In genomic region chr17:4560837-4561241, GRCh38 we compare ENCODE assay signal across 13 cellular contexts. TPM values are rescaled to one million over a fixed set of nuclear protein-coding genes. Genes with fewer than 3 reads are reported as not detected.
A peak's percentile ranks its signal among the peaks of the same experiment; 100 is the strongest.
DNase-seq lines count a peak whose midpoint lies in the region; ATAC-seq and TF ChIP-seq lines count a peak whose summit lies in the region.
"Had no signal": no experiment of that assay in that cellular context is flagged by ENCODE, and none has a peak within 500 bp of the region (broad histone marks: within the 10 kb centered on the region; RNA-seq: fewer than 3 reads in every experiment).

No MANE protein-coding gene starts in this region.

- H3K4me3 ChIP-seq in GM23338, result no peak overlapping the region
- H3K4me3 ChIP-seq in OCI-LY7 (ENCODE audit: low read depth, low read length, poor library complexity, severe bottlenecking), result no peak overlapping the region
- no peak overlapping the region for H3K4me3 ChIP-seq in epithelial cell of proximal tubule (ENCODE audit: low read depth, low read length)
- no peak overlapping the region for H3K4me3 ChIP-seq in Karpas-422 (ENCODE audit: low read length)

- H3K36me3 ChIP-seq in GM23338 (ENCODE audit: insufficient read depth) (no peaks in the 10 kb centered on the region), OCI-LY7 (ENCODE audit: insufficient read depth, low read length) (no peaks in the 10 kb centered on the region), Karpas-422 (ENCODE audit: insufficient read depth, low read length) (no peaks in the 10 kb centered on the region)
- H3K36me3 ChIP-seq: neutrophil had no signal

- H3K9me2 ChIP-seq in GM23338 (ENCODE audit: insufficient read depth) (no peaks in the 10 kb centered on the region), OCI-LY7 (ENCODE audit: insufficient read depth, low read length) (no peaks in the 10 kb centered on the region), Karpas-422 (replicated peaks; ENCODE audit: insufficient read depth, low read length) (no peaks in the 10 kb centered on the region)

- H2AFZ ChIP-seq in GM23338 (peak overlapping the region; percentile 78; the same call in 1 of the 2 replicates), OCI-LY7 (ENCODE audit: low read length) (no peak overlapping the region), Karpas-422 (ENCODE audit: low read length) (no peak overlapping the region)

- no TSS peak for BruUV-seq in OCI-LY7 (replicated peaks; lab: Mats Ljungman, UMichigan)

- no peak overlapping the region for H3K9ac ChIP-seq in Karpas-422 (ENCODE audit: low read length)

- H3K27me3 ChIP-seq in GM23338 (ENCODE audit: insufficient read depth), result no peaks in the 10 kb centered on the region
- no peaks in the 10 kb centered on the region for H3K27me3 ChIP-seq in Karpas-422 (ENCODE audit: low read length)
- H3K27me3 ChIP-seq: neutrophil had no signal

- intact Hi-C loops in OCI-LY7 (cut with micrococcal nuclease; ENCODE audit: unreplicated experiment), result loop anchor here (10.0 kb wide), 1 partner anchor 144 kb away; the partner anchor contains the start of gene PELP1

- H3K36me3 Mint-ChIP-seq in GM23338 (ENCODE audit: low read depth), result no peaks in the 10 kb centered on the region
- no peaks in the 10 kb centered on the region for H3K36me3 Mint-ChIP-seq in progenitor cell of endocrine pancreas (ENCODE audit: insufficient read depth)

- peak; percentile 47 for ATAC-seq in GM23338

- no peak overlapping the region for H3K27ac ChIP-seq in GM23338 (ENCODE audit: low read depth)
- H3K27ac ChIP-seq in OCI-LY7 (ENCODE audit: low read depth, low read length, poor library complexity, severe bottlenecking), result no peak overlapping the region
- H3K27ac ChIP-seq in Karpas-422 (ENCODE audit: low read length), result no peak overlapping the region
- H3K27ac ChIP-seq: neutrophil had no signal

- H3K9me3 Mint-ChIP-seq in GM23338, result no peaks in the 10 kb centered on the region
- no peaks in the 10 kb centered on the region for H3K9me3 Mint-ChIP-seq in progenitor cell of endocrine pancreas (ENCODE audit: low read depth)

- CTCF ChIA-PET in OCI-LY7 (lab: Charles Lee; ENCODE audit: unreplicated experiment), result no interaction called here

- no peaks in the 10 kb centered on the region for H3K9me3 ChIP-seq in OCI-LY7 (ENCODE audit: low read length)
- no peaks in the 10 kb centered on the region for H3K9me3 ChIP-seq in Karpas-422 (ENCODE audit: low read length)
- H3K9me3 ChIP-seq: neutrophil had no signal

- H3K4me1 ChIP-seq in GM23338 (ENCODE audit: insufficient read depth) (peaks cover 10% of the 10 kb centered on the region), OCI-LY7 (ENCODE audit: insufficient read depth, low read length, poor library complexity, severe bottlenecking) (peaks cover 38% of the 10 kb centered on the region), Karpas-422 (ENCODE audit: low read length) (peaks cover 28% of the 10 kb centered on the region)

- no peaks in the 10 kb centered on the region for H4K20me1 ChIP-seq in GM23338 (replicated peaks; ENCODE audit: insufficient read depth)
- no peaks in the 10 kb centered on the region for H4K20me1 ChIP-seq in OCI-LY7 (ENCODE audit: insufficient read depth, low read length)
- no peaks in the 10 kb centered on the region for H4K20me1 ChIP-seq in Karpas-422 (ENCODE audit: insufficient read depth, low read depth, low read length)

- H3K27ac Mint-ChIP-seq in GM23338, result no peak overlapping the region
- no peak overlapping the region for H3K27ac Mint-ChIP-seq in progenitor cell of endocrine pancreas

- TF ChIP-seq CTCF in GM23338 (conservative IDR thresholded peaks at IDR 0.05; ENCODE audit: low read depth in 2 of 2) (peak; percentile 48 to 64), OCI-LY7 (conservative IDR thresholded peaks at IDR 0.05; ENCODE audit: low read length) (peak; percentile 55), epithelial cell of proximal tubule (conservative IDR thresholded peaks at IDR 0.05; ENCODE audit: low read depth, low read length) (peak; percentile 46), progenitor cell of endocrine pancreas (IDR thresholded peaks at IDR 0.05; ENCODE audit: unreplicated experiment) (peak; percentile 18)

- H3K4me2 ChIP-seq in GM23338 (no peak overlapping the region), OCI-LY7 (ENCODE audit: low read length) (no peak overlapping the region), Karpas-422 (ENCODE audit: low read depth, low read length, poor library complexity, severe bottlenecking) (no peak overlapping the region)

- H3K4me3 Mint-ChIP-seq in GM23338 (no peak overlapping the region; the same call in 2 of the 3 replicates), progenitor cell of endocrine pancreas (ENCODE audit: low read depth) (no peak overlapping the region)

- DNase-seq in GM23338 (ENCODE audit: low spot score), result peak; percentile 69
- DNase-seq in OCI-LY7 (ENCODE audit: low spot score), result no peak
- no peak for DNase-seq in epithelial cell of proximal tubule (ENCODE audit: low read depth)
- no peak for DNase-seq in progenitor cell of endocrine pancreas (ENCODE audit: low spot score, unreplicated experiment)
- no peak for DNase-seq in NOMO-1 (lab: John Stamatoyannopoulos, UW; ENCODE audit: unreplicated experiment in 2 of 2)
- no peak for DNase-seq in NCI-H226
- DNase-seq in Karpas-422, result no peak
- DNase-seq: activated CD4-positive, alpha-beta T cell treated with anti-CD3 and anti-CD28 coated beads for 48 hours; central memory CD4-positive, alpha-beta T cell; NCI-H526 treated with DMSO at 0.1 percent for 48 hours; stimulated activated naive CD4-positive, alpha-beta T cell treated with Interleukin-2 at 50 U/mL for 16 hours had no signal

- POLR2A ChIA-PET in OCI-LY7 (lab: Charles Lee), result no interaction called here

- peaks cover 10% of the 10 kb centered on the region for H3K27me3 Mint-ChIP-seq in GM23338 (ENCODE audit: insufficient read depth, low read depth, poor library complexity)
- peaks cover 14% of the 10 kb centered on the region for H3K27me3 Mint-ChIP-seq in progenitor cell of endocrine pancreas

- H3K79me2 ChIP-seq in GM23338 (replicated peaks; ENCODE audit: insufficient read depth) (0 out of 2 replicates have a peak, but pooled peaks cover under 1% of the 10 kb centered on the region), OCI-LY7 (ENCODE audit: insufficient read depth, low read depth, low read length) (no peaks in the 10 kb centered on the region), Karpas-422 (ENCODE audit: low read length) (no peaks in the 10 kb centered on the region)

- H3F3A ChIP-seq in GM23338 (replicated peaks; ENCODE audit: low read depth), result 0 out of 2 replicates have a peak, but pooled peaks cover 4% of the 10 kb centered on the region

- H3K4me1 Mint-ChIP-seq in GM23338 (peaks cover 19% of the 10 kb centered on the region), progenitor cell of endocrine pancreas (ENCODE audit: low read depth) (peaks cover 7% of the 10 kb centered on the region)

TF ChIP-seq in GM23338, 12 proteins besides CTCF, POLR2A, EP300 and RAD21 (continues in another document):
- TF ChIP-seq CREB1 (CRISPR knock-in tag; IDR thresholded peaks at IDR 0.05; ENCODE audit: low read depth) (no peak), JUNB (IDR thresholded peaks at IDR 0.05; ENCODE audit: unreplicated experiment) (no peak), ZNF331 (CRISPR knock-in tag; IDR thresholded peaks at IDR 0.05; ENCODE audit: low read depth) (no peak), STAT1 (IDR thresholded peaks at IDR 0.05; ENCODE audit: unreplicated experiment) (no peak)

RNA-seq across cellular contexts. Expression of gene GGT6, which starts 0.5 kb away (rescaled TPM):
- 0.24 TPM in 1 of 2 replicates, not detected in the other for total RNA-seq in GM23338 (2014; rRNA removed; shearing (Covaris generic))
- 0.12 TPM in 1 of 2 replicates, not detected in the other for polyA plus RNA-seq in GM23338 (2016; fragmentation: Nextera tagmentation; extraction: Ambion mirVana)
- not detected in 2 replicates for total RNA-seq in OCI-LY7 (2014; rRNA removed; shearing (Covaris generic))
- not detected in 2 replicates for total RNA-seq in OCI-LY7 (2022)
- total RNA-seq in epithelial cell of proximal tubule, result 0.80 and 0.86 TPM in 2 replicates
- not detected in 2 replicates for total RNA-seq in progenitor cell of endocrine pancreas
- not detected in 2 replicates for total RNA-seq in Karpas-422 (2014; rRNA removed; shearing (Covaris generic); ENCODE audit: low replicate concordance)
- total RNA-seq: frontal cortex had no signal

RNA-seq across cellular contexts. Expression of gene MYBBP1A, which starts 5.7 kb away (rescaled TPM):
- total RNA-seq in GM23338 (2014; rRNA removed; shearing (Covaris generic)), result 169 and 213 TPM in 2 replicates
- 66.4 and 70.7 TPM in 2 replicates for polyA plus RNA-seq in GM23338 (2016; fragmentation: Nextera tagmentation; extraction: Ambion mirVana)
- total RNA-seq in OCI-LY7 (2014; rRNA removed; shearing (Covaris generic)), result 137 and 142 TPM in 2 replicates
- total RNA-seq in OCI-LY7 (2022) (106 and 131 TPM in 2 replicates), epithelial cell of proximal tubule (70.9 and 140 TPM in 2 replicates), progenitor cell of endocrine pancreas (55.2 and 55.6 TPM in 2 replicates)
- total RNA-seq in Karpas-422 (2014; rRNA removed; shearing (Covaris generic); ENCODE audit: low replicate concordance), result 48.2 and 76.6 TPM in 2 replicates

RNA-seq across cellular contexts. Expression of gene SMTNL2, which starts 23.5 kb away (rescaled TPM):
- 1.7 and 4.3 TPM in 2 replicates for total RNA-seq in GM23338 (2014; rRNA removed; shearing (Covaris generic))
- polyA plus RNA-seq in GM23338 (2016; fragmentation: Nextera tagmentation; extraction: Ambion mirVana), result 1.3 and 3.1 TPM in 2 replicates
- not detected in 2 replicates for total RNA-seq in OCI-LY7 (2014; rRNA removed; shearing (Covaris generic))
- not detected in 2 replicates for total RNA-seq in OCI-LY7 (2022)
- 0.07 and 1.3 TPM in 2 replicates for total RNA-seq in epithelial cell of proximal tubule
- total RNA-seq in progenitor cell of endocrine pancreas, result 8.3 and 8.6 TPM in 2 replicates
- total RNA-seq in Karpas-422 (2014; rRNA removed; shearing (Covaris generic); ENCODE audit: low replicate concordance), result 0.45 TPM in 1 of 2 replicates, not detected in the other
